4 cellular contexts compared by ENCODE assay signal in genomic region chr10:86588781-86589180, GRCh38.
DNase-seq lines count a peak whose midpoint lies in the region; TF ChIP-seq lines count a peak whose summit lies in the region.
"Not testable (repeated sequence)": the region's sequence is repeated elsewhere in the genome, so short reads cannot be mapped to it uniquely, and the experiment has no call there.

No MANE protein-coding gene starts in this region.

- H3K56ac ChIP-seq in H9 (ENCODE audit: insufficient read length, low read depth, low read length) = not testable (repeated sequence)

- DNase-seq in H9 (peak; percentile 5), endodermal cell (peak; percentile 5), cardiac septum (ENCODE audit: low spot score) (peak; percentile 55), mesenteric fat pad (ENCODE audit: low spot score) (peak; percentile 77)

- not testable (repeated sequence) for H3K27ac ChIP-seq in H9 (ENCODE audit: insufficient read length, low read depth, low read length); endodermal cell (ENCODE audit: low read depth, low read length)

- not testable (repeated sequence) for H3K27ac Mint-ChIP-seq in H9, endodermal cell

- not testable (repeated sequence) for H3K23ac ChIP-seq in H9 (ENCODE audit: insufficient read length, low read depth, low read length)

- not testable (repeated sequence) for H3K36me3 Mint-ChIP-seq in H9 (ENCODE audit: insufficient read depth in 1 of 3, low read depth in 3 of 3); endodermal cell (ENCODE audit: low read depth)

- H2AK5ac ChIP-seq in H9 (ENCODE audit: insufficient read length, low read length) = not testable (repeated sequence)

- H2BK120ac ChIP-seq in H9 (ENCODE audit: low read depth, low read length, poor library complexity, severe bottlenecking) = not testable (repeated sequence)

- not testable (repeated sequence) for H3K4me1 ChIP-seq in H9 (ENCODE audit: insufficient read depth, low read length); endodermal cell (ENCODE audit: control insufficient read depth, insufficient read depth, low read length)

- not testable (repeated sequence) for H3K79me2 ChIP-seq in H9 (ENCODE audit: insufficient read depth, low read length)

- H3K27me3 Mint-ChIP-seq in H9 (ENCODE audit: low read depth); endodermal cell (ENCODE audit: insufficient read depth): not testable (repeated sequence)

- not testable (repeated sequence) for H3K4me3 Mint-ChIP-seq in H9, endodermal cell

- not testable (repeated sequence) for H3K14ac ChIP-seq in H9 (ENCODE audit: insufficient read depth, low read length)

- not testable (repeated sequence) for H3K9ac ChIP-seq in H9 (ENCODE audit: extremely low read depth, insufficient read length, low read length); endodermal cell (ENCODE audit: extremely low read depth, low read length, poor library complexity, severe bottlenecking)

- not testable (repeated sequence) for H3K4me3 ChIP-seq in endodermal cell (ENCODE audit: low read length)

- not testable (repeated sequence) for H2BK12ac ChIP-seq in H9 (ENCODE audit: insufficient read length, low read depth, low read length)

- H3K27me3 ChIP-seq in H9 (ENCODE audit: insufficient read depth, low read length); endodermal cell (ENCODE audit: control insufficient read depth, insufficient read depth, low read length, poor library complexity, severe bottlenecking): not testable (repeated sequence)

- not testable (repeated sequence) for H3K4me1 Mint-ChIP-seq in H9, endodermal cell

- H2BK5ac ChIP-seq in H9 (ENCODE audit: insufficient read length, low read length) = not testable (repeated sequence)

- not testable (repeated sequence) for H3T11ph ChIP-seq in H9 (ENCODE audit: low read length)

- H3K36me3 ChIP-seq in endodermal cell (ENCODE audit: control insufficient read depth, insufficient read depth, low read length) = not testable (repeated sequence)

- H3K9me3 Mint-ChIP-seq in H9, endodermal cell: not testable (repeated sequence)

- H3K23me2 ChIP-seq in H9 (ENCODE audit: insufficient read length, low read depth, low read length, poor library complexity, severe bottlenecking) = not testable (repeated sequence)

- H3K79me1 ChIP-seq in H9 (ENCODE audit: insufficient read depth, low read depth, low read length, poor library complexity, severe bottlenecking) = not testable (repeated sequence)

- not testable (repeated sequence) for H4K8ac ChIP-seq in H9 (replicated peaks; ENCODE audit: insufficient read length, low read depth, low read length)

- not testable (repeated sequence) for H4K20me1 ChIP-seq in H9 (ENCODE audit: control insufficient read depth, insufficient read depth, insufficient read length)

- H4K5ac ChIP-seq in H9 (ENCODE audit: insufficient read length, low read depth, low read length) = not testable (repeated sequence)

- not testable (repeated sequence) for H2BK15ac ChIP-seq in H9 (ENCODE audit: low read depth, low read length)

- no CpG with 5 or more reads among the region's 14 CpGs for WGBS in H9 (ENCODE audit: extremely low coverage, insufficient read length, low lambda C conversion rate)
- WGBS in endodermal cell (ENCODE audit: insufficient coverage in 1 of 2, insufficient read length in 1 of 2), 2 experiments = 87 to 95% methylated on average over 11 to 14 of the region's 14 CpGs

- H3K9me3 ChIP-seq in H9 (ENCODE audit: control insufficient read depth, low read depth, low read length); endodermal cell (ENCODE audit: control insufficient read depth, low read length): not testable (repeated sequence)

- not testable (repeated sequence) for H3K4ac ChIP-seq in H9 (ENCODE audit: low read depth, low read length)

- not testable (repeated sequence) for H2BK20ac ChIP-seq in H9 (ENCODE audit: low read depth, low read length, poor library complexity, severe bottlenecking)

- H3K18ac ChIP-seq in H9 (ENCODE audit: insufficient read length, low read depth, low read length) = not testable (repeated sequence)

- H2AFZ ChIP-seq in H9 (ENCODE audit: low read length) = not testable (repeated sequence)

- TF ChIP-seq CTCF in H9 (conservative IDR thresholded peaks at IDR 0.05); endodermal cell (conservative IDR thresholded peaks at IDR 0.05): not testable (repeated sequence)

- H4K91ac ChIP-seq in H9 (ENCODE audit: insufficient read length, low read depth, low read length) = not testable (repeated sequence)

- intact Hi-C loops in cardiac septum (cut with DNase I) = loop anchor here (5.0 kb wide), 1 partner anchor 66 kb away; the partner anchor contains the start of gene WAPL

- H3K4me2 ChIP-seq in H9 (ENCODE audit: insufficient read depth, insufficient read length, low read length) = not testable (repeated sequence)

Comparison
In these comparisons a context has a peak if more than half of its experiments do, and no peak if none do; other contexts are left out.
1. DNase-seq: peak in every context shown above with its lines; median percentile 77 in mesenteric fat pad; 55 in cardiac septum; 5 in H9; 5 in endodermal cell.